Comparison of ENCODE assay signal across 7 cellular contexts in the genomic region with DNA sequence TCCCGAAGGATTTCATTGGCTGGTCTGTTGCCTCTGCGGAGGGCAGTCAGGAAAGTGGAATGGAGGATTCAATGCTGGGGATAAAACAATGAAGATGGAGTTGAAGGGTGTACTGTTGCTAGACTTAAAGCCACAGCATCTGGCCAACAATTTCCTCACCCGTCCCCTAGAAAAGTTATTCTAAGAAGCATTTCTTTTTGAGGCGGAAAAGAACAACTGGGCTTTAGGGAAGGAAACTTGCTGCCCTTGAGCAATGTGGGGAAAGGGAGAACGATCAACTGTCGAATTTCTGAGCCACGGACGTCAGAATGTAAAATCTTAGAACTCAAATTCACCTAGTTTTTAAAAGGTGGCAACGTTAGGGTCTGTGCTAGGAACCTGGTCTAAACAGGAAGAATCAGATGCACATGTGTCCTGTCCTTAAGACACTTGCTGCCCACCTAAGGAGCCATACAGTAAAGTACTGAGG.
DNase-seq lines count a peak whose midpoint lies in the region; ATAC-seq, FAIRE-seq and TF ChIP-seq lines count a peak whose summit lies in the region.

No MANE protein-coding gene starts in this region.

- no peaks in the 10 kb centered on the region for H3K9me3 ChIP-seq in endocrine pancreas (ENCODE audit: control insufficient read depth, low read length)
- H3K9me3 ChIP-seq in neutrophil, result no peaks in the 10 kb centered on the region

- FAIRE-seq in urothelium cell line (lab: Jason Lieb, UNC), result no peak

- no peak for TF ChIP-seq CTCF in neutrophil (IDR thresholded peaks at IDR 0.05)

- no peaks in the 10 kb centered on the region for H3K27me3 ChIP-seq in endocrine pancreas (ENCODE audit: control insufficient read depth, insufficient read depth, low read length)
- no peaks in the 10 kb centered on the region for H3K27me3 ChIP-seq in neutrophil

- H3K9ac ChIP-seq in endocrine pancreas (ENCODE audit: control insufficient read depth, insufficient read depth, low read length), result peak overlapping the region; percentile 67

- ATAC-seq in GM18870 (IDR thresholded peaks at IDR 0.05; ENCODE audit: unreplicated experiment), result peak; percentile 32

- DNase-seq in NCI-H69 (lab: John Stamatoyannopoulos, UW), result peak; percentile 49
- no peak for DNase-seq in stimulated activated naive CD4-positive, alpha-beta T cell (lab: John Stamatoyannopoulos, UW)
- no peak for DNase-seq in urothelium cell line (ENCODE audit: low spot score)
- no peak for DNase-seq in KG1 (lab: John Stamatoyannopoulos, UW)

- peak overlapping the region; percentile 98 for H3K27ac ChIP-seq in neutrophil

- no peaks in the 10 kb centered on the region for H3K4me1 ChIP-seq in endocrine pancreas (ENCODE audit: control insufficient read depth, insufficient read depth, low read length)
- H3K4me1 ChIP-seq in neutrophil (ENCODE audit: control insufficient read depth in 1 of 2, insufficient read depth in 1 of 2, low read depth in 1 of 2, low read length in 1 of 2), result peaks cover 17 to 25% of the 10 kb centered on the region in 2 experiments

- H3K4me3 ChIP-seq in endocrine pancreas (ENCODE audit: control insufficient read depth, insufficient read depth, low read length), result peak overlapping the region; percentile 93
- peak overlapping the region; percentile 76 to 91 for H3K4me3 ChIP-seq in neutrophil (ENCODE audit: low read depth in 1 of 2, low read length in 1 of 2)

- no peaks in the 10 kb centered on the region for H3K36me3 ChIP-seq in endocrine pancreas (ENCODE audit: control insufficient read depth, insufficient read depth, low read length)
- no peaks in the 10 kb centered on the region for H3K36me3 ChIP-seq in neutrophil
